Comparison of ENCODE assay signal across 8 cellular contexts in the genomic region with DNA sequence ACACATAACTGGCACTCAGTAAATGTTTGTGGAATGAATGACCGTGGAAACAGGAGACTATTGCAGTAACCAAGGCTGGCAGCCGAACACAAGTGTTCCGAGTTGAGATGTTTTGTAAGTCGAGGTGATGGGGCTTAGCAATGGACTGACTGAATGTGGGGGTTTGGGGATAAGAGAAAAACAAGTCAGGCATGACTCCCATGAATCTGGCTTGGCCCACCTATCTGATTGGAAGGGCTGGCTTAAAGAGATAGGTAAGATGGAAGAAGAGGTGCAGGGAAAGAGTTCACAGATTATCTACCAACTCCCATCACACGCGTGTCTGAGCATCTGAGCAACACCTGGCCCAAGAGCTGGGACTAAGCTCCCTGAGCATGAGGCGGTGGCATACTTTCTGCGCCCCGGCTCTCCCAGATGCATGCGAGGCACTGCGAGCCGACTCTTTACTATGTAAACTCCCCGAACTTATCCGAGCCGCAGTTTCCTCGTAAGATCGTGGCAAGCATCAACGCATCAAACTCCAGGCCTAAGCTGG. TPM values are rescaled to one million over a fixed set of nuclear protein-coding genes. Genes with fewer than 3 reads are reported as not detected.
DNase-seq lines count a peak whose midpoint lies in the region; ATAC-seq and TF ChIP-seq lines count a peak whose summit lies in the region.

No MANE protein-coding gene starts in this region.

- H3K27ac ChIP-seq in 22Rv1 (peak overlapping the region; percentile 70), mesodermal cell (ENCODE audit: low read depth, low read length, severe bottlenecking) (peak overlapping the region; percentile 96)

- H3K4me3 ChIP-seq in mesodermal cell (ENCODE audit: extremely low read depth, insufficient read depth, low read length, poor library complexity, severe bottlenecking): peak overlapping the region; percentile 90

- H3K9me3 Mint-ChIP-seq in brain: no peaks in the 10 kb centered on the region

- DNase-seq in A172 (ENCODE audit: low spot score): no peak
- no peak for DNase-seq in D341Med (ENCODE audit: low spot score)
- no peak for DNase-seq in anterior cingulate cortex (lab: John Stamatoyannopoulos, UW)

- H3K9me3 ChIP-seq in mesodermal cell (ENCODE audit: control insufficient read depth, low read length): no peaks in the 10 kb centered on the region

- peaks cover 27% of the 10 kb centered on the region for H3K4me1 ChIP-seq in mesodermal cell (ENCODE audit: control insufficient read depth, insufficient read depth, low read length, poor library complexity, severe bottlenecking)

- 20% methylated on average over 16 of the region's 18 CpGs for WGBS in mesodermal cell (ENCODE audit: insufficient coverage in 2 of 2), 2 experiments

- H3K27ac Mint-ChIP-seq in brain: peak overlapping the region; percentile 94 to 99 (median 99)

- peaks cover 60% of the 10 kb centered on the region for H3K4me1 Mint-ChIP-seq in brain

- peak; percentile 1 for ATAC-seq in HG02973 (IDR thresholded peaks at IDR 0.05; ENCODE audit: unreplicated experiment)
- ATAC-seq in GM21717 (IDR thresholded peaks at IDR 0.05; ENCODE audit: unreplicated experiment): no peak

- peaks cover 13% of the 10 kb centered on the region for H3K27me3 Mint-ChIP-seq in brain

- H3K36me3 Mint-ChIP-seq in brain: peaks cover 22% of the 10 kb centered on the region

- peak overlapping the region; percentile 97 to 100 (median 99) for H3K4me3 Mint-ChIP-seq in brain

- H3K36me3 ChIP-seq in mesodermal cell (ENCODE audit: control insufficient read depth, insufficient read depth, low read length): peaks cover 42% of the 10 kb centered on the region

- no peak for TF ChIP-seq CTCF in 22Rv1 (IDR thresholded peaks at IDR 0.05)
- no peak for TF ChIP-seq CTCF in brain (conservative IDR thresholded peaks at IDR 0.05)

RNA-seq across cellular contexts. Expression of a gene that starts 0.5 kb away (rescaled TPM):
- 27.7 TPM for polyA plus RNA-seq in brain (ENCODE audit: insufficient read depth, low read depth, low replicate concordance)
- 65.6 TPM for polyA plus RNA-seq in mesodermal cell (2013, experiment 1 of 2)
- polyA plus RNA-seq in mesodermal cell (2013, experiment 2 of 2): 66.5 TPM
- total RNA-seq in A172 (2014; rRNA removed; shearing (Covaris generic)): 38.9 and 45.5 TPM in 2 replicates

RNA-seq across cellular contexts. Expression of a gene that starts 0.8 kb away (rescaled TPM):
- polyA plus RNA-seq in brain (ENCODE audit: insufficient read depth, low read depth, low replicate concordance): 43.1 TPM
- 49.5 TPM for polyA plus RNA-seq in mesodermal cell (2013, experiment 1 of 2)
- polyA plus RNA-seq in mesodermal cell (2013, experiment 2 of 2): 41.0 TPM
- 36.2 and 44.7 TPM in 2 replicates for total RNA-seq in A172 (2014; rRNA removed; shearing (Covaris generic))

RNA-seq across cellular contexts. Expression of a gene that starts 15.7 kb away (rescaled TPM):
- polyA plus RNA-seq in brain (ENCODE audit: insufficient read depth, low read depth, low replicate concordance): 54.3 TPM
- polyA plus RNA-seq in mesodermal cell (2013, experiment 1 of 2): 87.9 TPM
- polyA plus RNA-seq in mesodermal cell (2013, experiment 2 of 2): 87.3 TPM
- total RNA-seq in A172 (2014; rRNA removed; shearing (Covaris generic)): 32.7 and 43.9 TPM in 2 replicates

RNA-seq across cellular contexts. Expression of a gene that starts 22.6 kb away (rescaled TPM):
- polyA plus RNA-seq in brain (ENCODE audit: insufficient read depth, low read depth, low replicate concordance): 111 TPM
- polyA plus RNA-seq in mesodermal cell (2013, experiment 1 of 2): 59.9 TPM
- polyA plus RNA-seq in mesodermal cell (2013, experiment 2 of 2): 56.7 TPM
- total RNA-seq in A172 (2014; rRNA removed; shearing (Covaris generic)): 166 and 176 TPM in 2 replicates

RNA-seq across cellular contexts. Expression of a gene that starts 30.3 kb away (rescaled TPM):
- polyA plus RNA-seq in brain (ENCODE audit: insufficient read depth, low read depth, low replicate concordance): not detected
- polyA plus RNA-seq in mesodermal cell (2013, experiment 1 of 2): not detected
- polyA plus RNA-seq in mesodermal cell (2013, experiment 2 of 2): not detected
- total RNA-seq in A172 (2014; rRNA removed; shearing (Covaris generic)): not detected in 2 replicates
